ENCODE assay signal across 25 cellular contexts in the genomic region with DNA sequence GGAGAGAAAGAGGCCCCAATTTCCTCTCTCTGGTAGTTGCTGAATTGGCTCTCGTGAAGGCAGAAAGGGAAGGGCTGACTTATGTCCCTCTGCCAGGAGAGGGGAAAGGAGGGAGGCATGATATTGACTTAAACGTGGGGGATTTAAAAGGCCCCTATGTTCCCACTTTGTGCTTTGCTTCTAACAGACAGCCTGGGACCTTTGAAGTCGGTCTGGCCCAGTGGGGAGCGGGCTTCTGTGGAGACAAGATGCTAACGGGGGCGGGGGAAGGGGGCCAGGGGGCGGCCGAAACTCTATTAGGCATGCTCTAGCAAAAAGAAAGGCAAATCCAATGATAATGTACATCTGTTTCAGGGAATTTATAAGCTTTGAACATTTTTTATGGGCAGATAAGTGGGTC. TPM values are rescaled to one million over a fixed set of nuclear protein-coding genes. Genes with fewer than 3 reads are reported as not detected.
DNase-seq lines count a peak whose midpoint lies in the region; TF ChIP-seq lines count a peak whose summit lies in the region.
"Had no signal": no experiment of that assay in that cellular context is flagged by ENCODE, and none has a peak within 500 bp of the region (broad histone marks: within the 10 kb centered on the region; RNA-seq: fewer than 3 reads in every experiment).

No MANE protein-coding gene starts in this region.

- no peak overlapping the region for H4K8ac ChIP-seq in neuronal stem cell (ENCODE audit: low read depth, low read length)

- H2BK12ac ChIP-seq in neuronal stem cell (ENCODE audit: low read length): no peak overlapping the region

- H2BK15ac ChIP-seq in neuronal stem cell (ENCODE audit: low read length): no peak overlapping the region

- H3K23ac ChIP-seq in neuronal stem cell (ENCODE audit: low read depth, low read length, poor library complexity): no peak overlapping the region

- H3K18ac ChIP-seq in neuronal stem cell (ENCODE audit: low read length): no peak overlapping the region

- no peak overlapping the region for H3K4me2 ChIP-seq in neuronal stem cell (ENCODE audit: insufficient read depth, low read length, poor library complexity, severe bottlenecking)
- H3K4me2 ChIP-seq: BLaER1 had no signal

- H3K27me3 Mint-ChIP-seq in endodermal cell (ENCODE audit: insufficient read depth): peaks cover 1% of the 10 kb centered on the region
- H3K27me3 Mint-ChIP-seq: CD4-positive, alpha-beta T cell had no signal

- H3K9me3 Mint-ChIP-seq in endodermal cell: no peaks in the 10 kb centered on the region
- H3K9me3 Mint-ChIP-seq: CD4-positive, alpha-beta T cell had no signal

- H3K9me3 ChIP-seq in endodermal cell (ENCODE audit: control insufficient read depth, low read length): no peaks in the 10 kb centered on the region
- H3K9me3 ChIP-seq in mesodermal cell (ENCODE audit: control insufficient read depth, low read length): no peaks in the 10 kb centered on the region
- H3K9me3 ChIP-seq in neuronal stem cell (replicated peaks in 1 of 2; ENCODE audit: control insufficient read depth in 2 of 2, insufficient read depth in 1 of 2, low read depth in 1 of 2, low read length in 2 of 2): no peaks in the 10 kb centered on the region
- H3K9me3 ChIP-seq: BLaER1 had no signal

- H3K4me3 ChIP-seq in endodermal cell (ENCODE audit: low read length) (no peak overlapping the region), mesodermal cell (ENCODE audit: extremely low read depth, insufficient read depth, low read length, poor library complexity, severe bottlenecking) (no peak overlapping the region), neuronal stem cell (ENCODE audit: low read length in 2 of 2) (peak overlapping the region in 1 of 2 donors; percentile 11)
- H3K4me3 ChIP-seq: BLaER1, GM12878, GM23248 had no signal

- H3K27ac ChIP-seq in endodermal cell (ENCODE audit: low read depth, low read length): peak overlapping the region; percentile 89
- H3K27ac ChIP-seq in mesodermal cell (ENCODE audit: low read depth, low read length, severe bottlenecking): peak overlapping the region; percentile 44
- H3K27ac ChIP-seq in neuronal stem cell (replicated peaks; ENCODE audit: low read length): no peak overlapping the region
- H3K27ac ChIP-seq: 22Rv1, BLaER1, GM23248 had no signal

- H3K14ac ChIP-seq in neuronal stem cell (ENCODE audit: low read length): no peak overlapping the region

- no peak overlapping the region for H3K4me3 Mint-ChIP-seq in endodermal cell
- H3K4me3 Mint-ChIP-seq: CD4-positive, alpha-beta T cell had no signal

- no peaks in the 10 kb centered on the region for H3K4me1 ChIP-seq in endodermal cell (ENCODE audit: control insufficient read depth, insufficient read depth, low read length)
- H3K4me1 ChIP-seq in mesodermal cell (ENCODE audit: control insufficient read depth, insufficient read depth, low read length, poor library complexity, severe bottlenecking): no peaks in the 10 kb centered on the region
- H3K4me1 ChIP-seq in neuronal stem cell (ENCODE audit: control insufficient read depth in 2 of 2, insufficient read depth in 1 of 2, low read depth in 1 of 2, low read length in 2 of 2): peaks cover 9 to 10% of the 10 kb centered on the region in 2 donors
- H3K4me1 ChIP-seq: BLaER1 had no signal

- peak; percentile 16 for DNase-seq in DMS 273 (lab: John Stamatoyannopoulos, UW; ENCODE audit: unreplicated experiment)
- no peak for DNase-seq in DMS 273 treated with DMSO at 0.1 percent for 48 hours (lab: John Stamatoyannopoulos, UW)
- no peak for DNase-seq in endodermal cell
- DNase-seq in neuronal stem cell (ENCODE audit: low spot score): no peak
- DNase-seq in NCI-H748 treated with DMSO at 0.1 percent for 48 hours (lab: John Stamatoyannopoulos, UW): no peak
- DNase-seq in activated gamma-delta T cell (lab: John Stamatoyannopoulos, UW): no peak
- DNase-seq in NCI-H2081 treated with DMSO at 0.1 percent for 48 hours (lab: John Stamatoyannopoulos, UW): no peak
- DNase-seq: ACHN; CD4-positive, alpha-beta T cell; COR-L47; DND-41; GM23248; HCEC 1CT; KG1; MV-4-11; NCI-H1105 treated with DMSO at 0.1 percent for 48 hours; NCI-H2029 treated with DMSO at 0.1 percent for 48 hours; NCI-H446; NCI-H526 treated with DMSO at 0.1 percent for 48 hours; NK-92 treated with Interleukin-12 subunit alpha and Interleukin-12 subunit beta, amount 100 ng/mL, for 24 hours; SIG-M5 had no signal

- H3K4ac ChIP-seq in neuronal stem cell (ENCODE audit: low read length): no peak overlapping the region

- H3K9ac ChIP-seq in endodermal cell (ENCODE audit: extremely low read depth, low read length, poor library complexity, severe bottlenecking) (no peak overlapping the region), neuronal stem cell (ENCODE audit: low read depth, low read length, poor library complexity) (no peak overlapping the region)
- H3K9ac ChIP-seq: BLaER1, GM23248 had no signal

- H3K27ac Mint-ChIP-seq in endodermal cell: no peak overlapping the region
- H3K27ac Mint-ChIP-seq: CD4-positive, alpha-beta T cell had no signal

- H2BK5ac ChIP-seq in neuronal stem cell (ENCODE audit: low read length): no peak overlapping the region

- no peaks in the 10 kb centered on the region for H3K79me1 ChIP-seq in neuronal stem cell (ENCODE audit: low read depth, low read length)

- WGBS in endodermal cell (ENCODE audit: insufficient coverage in 1 of 2, insufficient read length in 1 of 2), 2 experiments: 11 to 54% methylated on average over 1 to 8 of the region's 8 CpGs
- 22% methylated on average over 2 of the region's 8 CpGs; no CpG with 5 or more reads in 1 of the 2 experiments for WGBS in mesodermal cell (ENCODE audit: insufficient coverage in 2 of 2), 2 experiments
- no CpG with 5 or more reads among the region's 8 CpGs for WGBS in neuronal stem cell (ENCODE audit: extremely low coverage in 2 of 2, insufficient read length in 2 of 2, insufficient replicate concordance in 1 of 2), 2 donors

- H2AK5ac ChIP-seq in neuronal stem cell (ENCODE audit: low read depth, low read length): no peak overlapping the region

- no peak overlapping the region for H2BK120ac ChIP-seq in neuronal stem cell (ENCODE audit: low read depth, low read length)

- H3K36me3 ChIP-seq in endodermal cell (ENCODE audit: control insufficient read depth, insufficient read depth, low read length) (no peaks in the 10 kb centered on the region), mesodermal cell (ENCODE audit: control insufficient read depth, insufficient read depth, low read length) (peaks cover 7% of the 10 kb centered on the region), neuronal stem cell (replicated peaks in 1 of 2; ENCODE audit: control insufficient read depth in 2 of 2, insufficient read depth in 2 of 2, low read length in 2 of 2) (no peaks in the 10 kb centered on the region)
- H3K36me3 ChIP-seq: BLaER1 had no signal

- no peaks in the 10 kb centered on the region for H3K36me3 Mint-ChIP-seq in endodermal cell (ENCODE audit: low read depth)

- H2AFZ ChIP-seq in neuronal stem cell (ENCODE audit: low read length): peak overlapping the region; percentile 80
- H2AFZ ChIP-seq: GM23248 had no signal

- H3K27me3 ChIP-seq in endodermal cell (ENCODE audit: control insufficient read depth, insufficient read depth, low read length, poor library complexity, severe bottlenecking) (no peaks in the 10 kb centered on the region), neuronal stem cell (ENCODE audit: control insufficient read depth in 3 of 3, insufficient read depth in 3 of 3, low read depth in 1 of 3, low read length in 3 of 3) (no peaks in the 10 kb centered on the region)
- H3K27me3 ChIP-seq: BLaER1 had no signal

- TF ChIP-seq CTCF in endodermal cell (conservative IDR thresholded peaks at IDR 0.05): no peak

- H4K91ac ChIP-seq in neuronal stem cell (ENCODE audit: low read depth, low read length, poor library complexity): no peak overlapping the region

- peaks cover 11% of the 10 kb centered on the region for H3K4me1 Mint-ChIP-seq in endodermal cell

RNA-seq across cellular contexts. Expression of a gene that starts 35.3 kb away (rescaled TPM):
- not detected for total RNA-seq in endodermal cell
- polyA plus RNA-seq in endodermal cell (2013, experiment 1 of 2): not detected
- polyA plus RNA-seq in endodermal cell (2013, experiment 2 of 2): not detected
- not detected for polyA plus RNA-seq in mesodermal cell (2013, experiment 1 of 2)
- not detected for polyA plus RNA-seq in mesodermal cell (2013, experiment 2 of 2)
- polyA plus RNA-seq in neuronal stem cell (2013, experiment 1 of 2): not detected
- polyA plus RNA-seq in neuronal stem cell (2013, experiment 2 of 2): not detected
- total RNA-seq: GM23248 had no signal
- polyA plus RNA-seq: GM23248 had no signal

RNA-seq across cellular contexts. Expression of a gene that starts 47.5 kb away (rescaled TPM):
- total RNA-seq in endodermal cell: under 1 TPM; 0.33 to 0.42 TPM
- 0.21 TPM for polyA plus RNA-seq in endodermal cell (2013, experiment 1 of 2)
- 0.12 TPM for polyA plus RNA-seq in endodermal cell (2013, experiment 2 of 2)
- polyA plus RNA-seq in mesodermal cell (2013, experiment 1 of 2): 0.07 TPM
- polyA plus RNA-seq in mesodermal cell (2013, experiment 2 of 2): 0.05 TPM
- polyA plus RNA-seq in neuronal stem cell (2013, experiment 1 of 2): 0.14 TPM
- 0.06 TPM for polyA plus RNA-seq in neuronal stem cell (2013, experiment 2 of 2)
- total RNA-seq: GM23248 had no signal
- polyA plus RNA-seq: GM23248 had no signal
